Comparison of ENCODE assay signal across 1 cellular context in genomic region chr7:139772115-139772514, GRCh38.
A peak's percentile ranks its signal among the peaks of the same experiment; 100 is the strongest.
TF ChIP-seq lines count a peak whose summit lies in the region.

No MANE protein-coding gene starts in this region.

TF ChIP-seq in IMR-90, 13 proteins besides CTCF, POLR2A, EP300 and RAD21:
- TF ChIP-seq FOS (IDR thresholded peaks at IDR 0.05; ENCODE audit: low read depth, low read length): no peak
- TF ChIP-seq CEBPB (IDR thresholded peaks at IDR 0.05; ENCODE audit: low read depth, low read length): peak; percentile 72
